Comparison of ENCODE assay signal across 1 cellular context in the genomic region with DNA sequence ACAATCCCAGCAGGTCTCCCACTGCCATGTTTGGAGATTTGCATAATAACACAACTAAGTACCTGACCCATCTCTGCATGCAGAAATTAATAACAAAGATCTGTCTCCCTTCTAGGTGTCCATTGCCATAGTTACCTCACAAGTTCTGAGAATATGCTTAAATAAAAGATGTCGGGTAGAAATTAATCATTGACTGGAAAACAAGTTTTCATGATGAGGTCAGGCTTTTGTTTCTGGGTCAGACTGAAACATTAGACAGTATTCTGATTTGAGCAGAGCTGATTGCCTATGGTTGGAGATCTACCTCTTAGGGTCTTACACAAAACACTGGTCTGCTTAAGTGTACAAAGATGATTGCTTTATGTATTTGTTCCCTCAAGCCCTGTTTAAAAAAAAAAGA.
TF ChIP-seq lines count a peak whose summit lies in the region.

No MANE protein-coding gene starts in this region.

TF ChIP-seq in WTC11, 78 proteins besides CTCF, POLR2A, EP300 and RAD21 (continued from another document):
- TF ChIP-seq ZNF232 (CRISPR knock-in tag; IDR thresholded peaks at IDR 0.05): no peak
- TF ChIP-seq NR3C1 (CRISPR knock-in tag; conservative IDR thresholded peaks at IDR 0.05; ENCODE audit: low read depth): no peak
- no peak for TF ChIP-seq ETV6 (CRISPR knock-in tag; IDR thresholded peaks at IDR 0.05)
- TF ChIP-seq OVOL2 (CRISPR knock-in tag; IDR thresholded peaks at IDR 0.05; ENCODE audit: borderline replicate concordance): no peak
